In the genomic region with DNA sequence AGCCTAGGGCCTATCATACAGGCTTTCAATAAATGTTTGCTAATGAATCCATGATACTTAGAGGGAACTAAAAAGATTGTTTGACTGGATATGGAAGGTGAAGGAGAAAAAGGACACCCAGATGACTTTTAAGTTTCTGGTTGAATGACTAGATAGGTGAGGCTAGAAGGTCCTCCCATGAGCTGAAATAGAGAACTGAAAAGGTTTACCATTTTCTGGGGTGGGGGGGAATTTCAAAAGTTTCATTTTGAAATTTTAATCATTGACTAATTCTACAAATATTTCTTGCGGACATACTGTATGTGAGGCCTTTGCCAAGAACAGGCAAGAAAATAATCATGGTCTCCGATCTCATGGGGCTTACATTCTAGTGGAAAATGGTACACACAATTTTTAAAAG, we compare ENCODE assay signal across 12 cellular contexts. TPM values are rescaled to one million over a fixed set of nuclear protein-coding genes. Genes with fewer than 3 reads are reported as not detected.
DNase-seq lines count a peak whose midpoint lies in the region; ATAC-seq and TF ChIP-seq lines count a peak whose summit lies in the region.
"Had no signal": no experiment of that assay in that cellular context is flagged by ENCODE, and none has a peak within 500 bp of the region (broad histone marks: within the 10 kb centered on the region; RNA-seq: fewer than 3 reads in every experiment).

No MANE protein-coding gene starts in this region.

- H3K27ac ChIP-seq in CD4-positive, alpha-beta memory T cell (ENCODE audit: low read depth, low read length) = no peak overlapping the region
- H3K27ac ChIP-seq in uterus (no peak overlapping the region), testis (no peak overlapping the region), caudate nucleus (ENCODE audit: low read depth, low read length) (no peak overlapping the region)
- H3K27ac ChIP-seq: BLaER1, VCaP had no signal

- POLR2A ChIA-PET in CD4-positive, alpha-beta memory T cell (lab: Charles Lee; ENCODE audit: partially characterized antibody) = no interaction called here

- H3K27ac Mint-ChIP-seq in CD4-positive, alpha-beta memory T cell = peak overlapping the region in 5 of 7 donors; percentile 3 to 79 (median 60)
- peak overlapping the region; percentile 32 for H3K27ac Mint-ChIP-seq in activated T-helper 17 cell treated with anti-CD3 and anti-CD28 coated beads, Interleukin-2, amount 50 U/mL, for 72 hours
- H3K27ac Mint-ChIP-seq: activated naive CD4-positive, alpha-beta T cell treated with anti-CD3 and anti-CD28 coated beads, Interleukin-2, amount 50 U/mL, for 24 hours had no signal

- no peak overlapping the region for H3K4me3 ChIP-seq in CD4-positive, alpha-beta memory T cell (ENCODE audit: low read length in 2 of 2)
- H3K4me3 ChIP-seq in uterus = no peak overlapping the region
- H3K4me3 ChIP-seq in testis = no peak overlapping the region
- H3K4me3 ChIP-seq: BLaER1 had no signal

- CTCF ChIA-PET in CD4-positive, alpha-beta memory T cell (lab: Charles Lee; ENCODE audit: partially characterized antibody) = no interaction called here

- DNase-seq in CD4-positive, alpha-beta memory T cell = no peak
- DNase-seq in uterus = no peak
- no peak for DNase-seq in NCI-H2107 (lab: John Stamatoyannopoulos, UW)
- no peak for DNase-seq in testis
- DNase-seq in caudate nucleus (lab: John Stamatoyannopoulos, UW) = no peak
- DNase-seq: NCI-H2081 treated with DMSO at 0.1 percent for 48 hours had no signal

- H3K36me3 Mint-ChIP-seq in CD4-positive, alpha-beta memory T cell = peaks cover 16 to 32% of the 10 kb centered on the region in 2 donors
- peaks cover 92% of the 10 kb centered on the region for H3K36me3 Mint-ChIP-seq in activated T-helper 17 cell treated with anti-CD3 and anti-CD28 coated beads, Interleukin-2, amount 50 U/mL, for 72 hours (ENCODE audit: low read depth)

- intact Hi-C loops in CD4-positive, alpha-beta memory T cell (cut with micrococcal nuclease) = no loop called here
- intact Hi-C loops in uterus (cut with DNase I; ENCODE audit: low total_unique reads) (no loop called here), testis (cut with DNase I; ENCODE audit: low total_unique reads) (no loop called here)

- no peak overlapping the region for H3K4me3 Mint-ChIP-seq in CD4-positive, alpha-beta memory T cell
- H3K4me3 Mint-ChIP-seq in activated T-helper 17 cell treated with anti-CD3 and anti-CD28 coated beads, Interleukin-2, amount 50 U/mL, for 72 hours = no peak overlapping the region
- H3K4me3 Mint-ChIP-seq: activated naive CD4-positive, alpha-beta T cell treated with anti-CD3 and anti-CD28 coated beads, Interleukin-2, amount 50 U/mL, for 24 hours had no signal

- no peak for TF ChIP-seq POLR2A in uterus (IDR thresholded peaks at IDR 0.05)
- no peak for TF ChIP-seq POLR2A in testis (IDR thresholded peaks at IDR 0.05)

- H3K36me3 ChIP-seq in CD4-positive, alpha-beta memory T cell (ENCODE audit: insufficient read depth, low read length) = peaks cover 8% of the 10 kb centered on the region
- H3K36me3 ChIP-seq in uterus = no peaks in the 10 kb centered on the region
- H3K36me3 ChIP-seq in testis (ENCODE audit: low read depth, missing control alignments) = no peaks in the 10 kb centered on the region

- H3K27me3 ChIP-seq in CD4-positive, alpha-beta memory T cell (ENCODE audit: insufficient read depth, low read length) = no peaks in the 10 kb centered on the region
- no peaks in the 10 kb centered on the region for H3K27me3 ChIP-seq in uterus
- H3K27me3 ChIP-seq in testis = no peaks in the 10 kb centered on the region
- H3K27me3 ChIP-seq: BLaER1 had no signal

- peaks cover 0 to 2% (median 0%) of the 10 kb centered on the region in 8 donors for H3K9me3 Mint-ChIP-seq in CD4-positive, alpha-beta memory T cell
- H3K9me3 Mint-ChIP-seq in activated T-helper 17 cell treated with anti-CD3 and anti-CD28 coated beads, Interleukin-2, amount 50 U/mL, for 72 hours = no peaks in the 10 kb centered on the region
- H3K9me3 Mint-ChIP-seq: activated naive CD4-positive, alpha-beta T cell treated with anti-CD3 and anti-CD28 coated beads, Interleukin-2, amount 50 U/mL, for 24 hours had no signal

- WGBS in testis, 2 donors = 91 to 96% methylated on average over 2 of the region's 2 CpGs

- ATAC-seq in GM19324 (IDR thresholded peaks at IDR 0.05; ENCODE audit: low FRiP score, unreplicated experiment) (peak; percentile 46), HG02840 (IDR thresholded peaks at IDR 0.05; ENCODE audit: low FRiP score, unreplicated experiment) (peak; percentile 70)
- no peak for ATAC-seq in activated T-helper 17 cell treated with anti-CD3 and anti-CD28 coated beads, Interleukin-2, amount 50 U/mL, for 72 hours (replicated peaks)

- no peaks in the 10 kb centered on the region for H3K9me3 ChIP-seq in CD4-positive, alpha-beta memory T cell (ENCODE audit: control insufficient read depth in 1 of 2, low read length in 2 of 2)
- H3K9me3 ChIP-seq in uterus (no peaks in the 10 kb centered on the region), testis (no peaks in the 10 kb centered on the region)

- H3K4me1 Mint-ChIP-seq in CD4-positive, alpha-beta memory T cell = peaks cover 22 to 33% (median 29%) of the 10 kb centered on the region in 4 donors
- peaks cover 24% of the 10 kb centered on the region for H3K4me1 Mint-ChIP-seq in activated T-helper 17 cell treated with anti-CD3 and anti-CD28 coated beads, Interleukin-2, amount 50 U/mL, for 72 hours

- H3K27me3 Mint-ChIP-seq in CD4-positive, alpha-beta memory T cell = no peaks in the 10 kb centered on the region
- no peaks in the 10 kb centered on the region for H3K27me3 Mint-ChIP-seq in activated T-helper 17 cell treated with anti-CD3 and anti-CD28 coated beads, Interleukin-2, amount 50 U/mL, for 72 hours
- H3K27me3 Mint-ChIP-seq: activated naive CD4-positive, alpha-beta T cell treated with anti-CD3 and anti-CD28 coated beads, Interleukin-2, amount 50 U/mL, for 24 hours had no signal

- peaks cover 16% of the 10 kb centered on the region for H3K4me1 ChIP-seq in CD4-positive, alpha-beta memory T cell (ENCODE audit: insufficient read depth, low read length)
- no peaks in the 10 kb centered on the region for H3K4me1 ChIP-seq in uterus
- peaks cover 8% of the 10 kb centered on the region for H3K4me1 ChIP-seq in testis
- H3K4me1 ChIP-seq: BLaER1 had no signal

- TF ChIP-seq CTCF in uterus (IDR thresholded peaks at IDR 0.05) (no peak), testis (IDR thresholded peaks at IDR 0.05) (no peak)

RNA-seq across cellular contexts. Expression of a gene that starts 17.9 kb away (rescaled TPM):
- 10 to 100 TPM; 27.9 to 29.5 TPM for total RNA-seq in CD4-positive, alpha-beta memory T cell
- 10 to 100 TPM; 19.6 to 25.5 TPM for polyA plus RNA-seq in CD4-positive, alpha-beta memory T cell
- total RNA-seq in activated T-helper 17 cell treated with anti-CD3 and anti-CD28 coated beads, Interleukin-2, amount 50 U/mL, for 72 hours = 10 to 100 TPM; 12.9 to 19.0 TPM
- total RNA-seq in uterus (10 to 100 TPM in 1 of 4 donors, 1 to 10 TPM in 3; 3.6 to 17.5 (median 6.8) TPM), testis (10 to 100 TPM; 14.7 TPM)
- 13.0 TPM for polyA plus RNA-seq in testis (ENCODE audit: insufficient read depth, low read depth, low replicate concordance)

RNA-seq across cellular contexts. Expression of a gene that starts 42.7 kb away (rescaled TPM):
- 10 to 100 TPM; 17.0 to 17.5 TPM for total RNA-seq in CD4-positive, alpha-beta memory T cell
- polyA plus RNA-seq in CD4-positive, alpha-beta memory T cell = 10 to 100 TPM in 1 of 2 donors, 1 to 10 TPM in 1; 6.3 to 13.1 TPM
- 10 to 100 TPM; 22.2 to 23.9 TPM for total RNA-seq in activated T-helper 17 cell treated with anti-CD3 and anti-CD28 coated beads, Interleukin-2, amount 50 U/mL, for 72 hours
- 10 to 100 TPM in 3 of 4 donors, 1 to 10 TPM in 1; 4.1 to 48.8 (median 21.1) TPM for total RNA-seq in uterus
- 10 to 100 TPM; 23.8 to 25.0 TPM for total RNA-seq in testis
- 16.9 TPM for polyA plus RNA-seq in testis (ENCODE audit: insufficient read depth, low read depth, low replicate concordance)
